23 cellular contexts compared by ENCODE assay signal in the genomic region with DNA sequence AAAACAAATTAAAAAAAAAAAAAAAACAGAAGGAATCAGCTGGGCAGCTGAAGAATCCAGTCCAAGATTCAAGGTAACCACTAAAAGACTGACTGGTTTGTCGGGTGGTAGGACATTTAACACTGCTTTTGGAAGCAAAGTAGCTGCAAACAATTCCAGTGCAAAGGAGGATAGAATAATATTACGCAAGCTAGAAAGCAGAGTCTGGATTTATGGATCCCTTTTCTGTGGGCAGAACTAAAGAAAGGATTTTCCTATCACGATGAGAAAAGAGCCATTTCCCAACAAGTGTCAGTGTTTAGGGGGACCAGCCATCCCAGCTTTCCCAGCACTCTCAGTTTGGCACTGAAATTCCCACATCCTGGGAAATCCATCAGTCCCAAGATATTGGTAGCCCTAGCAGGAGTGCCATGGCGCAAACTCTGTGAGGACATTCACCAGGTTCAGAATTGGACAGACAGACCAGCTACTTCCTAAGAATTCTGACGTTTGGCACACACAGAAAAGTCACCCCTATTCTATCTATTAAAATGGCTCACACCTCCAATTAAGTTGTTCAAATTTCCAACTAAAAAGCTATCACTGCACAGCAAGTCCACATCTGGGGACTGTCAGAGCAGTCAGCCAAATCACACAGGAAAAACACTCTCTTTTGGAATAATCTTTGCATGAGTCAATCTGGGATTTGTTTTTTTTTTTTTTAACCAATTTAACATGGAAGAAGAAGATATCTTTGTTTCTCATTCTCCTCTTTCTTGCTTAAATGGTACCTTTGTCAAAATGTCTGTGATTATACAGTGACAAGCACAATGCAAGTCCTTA.
DNase-seq lines count a peak whose midpoint lies in the region; ATAC-seq, FAIRE-seq and TF ChIP-seq lines count a peak whose summit lies in the region.
"Had no signal": no experiment of that assay in that cellular context is flagged by ENCODE, and none has a peak within 500 bp of the region (broad histone marks: within the 10 kb centered on the region; RNA-seq: fewer than 3 reads in every experiment).

No MANE protein-coding gene starts in this region.

- ATAC-seq in Panc1 (no peak), HG03135 (IDR thresholded peaks at IDR 0.05; ENCODE audit: unreplicated experiment) (no peak)
- ATAC-seq: activated CD8-positive, alpha-beta T cell treated with anti-CD3 and anti-CD28 coated beads, Interleukin-2, amount 10 ng/mL, durations not matched to agents 7 days and 5 days; GM23338; lower lobe of right lung; stimulated activated naive CD8-positive, alpha-beta T cell treated with anti-CD3 and anti-CD28 coated beads, Interleukin-15, amount 100 ng/mL, for 72 hours; T-cell had no signal

- POLR2A ChIA-PET in Panc1 (lab: Charles Lee) = interaction anchor here (0.5 to 0.7 kb wide), 2 partner anchors 45 to 979 kb away, joined by 4 to 5 read pairs; no protein-coding TSS in a partner anchor

- H4K20me1 ChIP-seq in osteoblast (ENCODE audit: insufficient read depth, low read length) = no peaks in the 10 kb centered on the region

- BruUV-seq in Panc1 (replicated peaks; lab: Mats Ljungman, UMichigan) = no TSS peak

- no peak overlapping the region for H2AFZ ChIP-seq in osteoblast (ENCODE audit: low read length)
- H2AFZ ChIP-seq: GM23338 had no signal

- H3K4me3 ChIP-seq in Panc1 (ENCODE audit: low read depth in 2 of 2, low read length in 2 of 2) (no peak overlapping the region), fibroblast of pulmonary artery (replicated peaks; ENCODE audit: low read depth, low read length) (no peak overlapping the region), osteoblast (ENCODE audit: insufficient read depth, low read length) (no peak overlapping the region)
- H3K4me3 ChIP-seq: GM23338, lower lobe of right lung, tibial nerve had no signal

- H3K79me2 ChIP-seq in osteoblast (ENCODE audit: insufficient read depth, low read length) = no peaks in the 10 kb centered on the region

- no peak overlapping the region for H3K4me2 ChIP-seq in osteoblast (ENCODE audit: insufficient read depth, low read length)
- H3K4me2 ChIP-seq: GM23338 had no signal

- FAIRE-seq in D721Med (lab: Jason Lieb, UNC) = no peak
- FAIRE-seq: TTC549 had no signal

- DNase-seq in AG08395 (ENCODE audit: low spot score) = peak; percentile 64
- DNase-seq in Panc1 (ENCODE audit: low read depth, low spot score) = no peak
- peak; percentile 26 for DNase-seq in fibroblast of pulmonary artery (ENCODE audit: low read depth)
- peak; percentile 44 for DNase-seq in osteoblast (ENCODE audit: insufficient read length, low spot score, missing footprints)
- no peak for DNase-seq in NAMALWA (ENCODE audit: low spot score)
- no peak for DNase-seq in NCI-H446 treated with DMSO at 0.1 percent for 48 hours (lab: John Stamatoyannopoulos, UW)
- no peak for DNase-seq in D721Med (ENCODE audit: insufficient read length, low spot score)
- DNase-seq: activated CD4-positive, alpha-beta T cell treated with anti-CD3 and anti-CD28 coated beads for 1 hour; activated CD8-positive, alpha-beta T cell treated with anti-CD3 and anti-CD28 coated beads, Interleukin-2, amount 10 ng/mL, durations not matched to agents 7 days and 5 days; activated gamma-delta T cell treated with Interleukin-2 at 50 U/mL for 16 hours; lower lobe of right lung; NCI-H1694; NCI-H2171; NCI-H526 treated with DMSO at 0.1 percent for 48 hours; SHP77; stimulated activated CD4-positive, alpha-beta T cell treated with anti-CD3 and anti-CD28 coated beads, Interleukin-12 subunit alpha, Interleukin-12 subunit beta, amount 100 ng/mL, for 4 hours; stimulated activated CD4-positive, alpha-beta T cell treated with anti-CD3 and anti-CD28 coated beads, Interleukin-4, amount 100 ng/mL, for 4 hours; stimulated activated naive CD8-positive, alpha-beta T cell treated with anti-CD3 and anti-CD28 coated beads, Interleukin-15, amount 100 ng/mL, for 72 hours; T-cell had no signal

- H3K4me1 ChIP-seq in Panc1 (ENCODE audit: control insufficient read depth, insufficient read depth, low read length) = no peaks in the 10 kb centered on the region
- H3K4me1 ChIP-seq in osteoblast (ENCODE audit: insufficient read depth, low read length) = peaks cover 11% of the 10 kb centered on the region
- H3K4me1 ChIP-seq: lower lobe of right lung, tibial nerve had no signal

- H3K9me3 ChIP-seq in Panc1 (ENCODE audit: control insufficient read depth, insufficient read depth, low read depth, low read length) (0 out of 2 replicates have a peak, but pooled peaks cover 3% of the 10 kb centered on the region), osteoblast (ENCODE audit: low read depth, low read length) (no peaks in the 10 kb centered on the region)
- H3K9me3 ChIP-seq: lower lobe of right lung had no signal

- H3K27ac ChIP-seq in Panc1 (ENCODE audit: low read length) = peak overlapping the region; percentile 36; the same call in 1 of the 2 replicates
- H3K27ac ChIP-seq in osteoblast (ENCODE audit: low read depth, low read length) = no peak overlapping the region
- H3K27ac ChIP-seq: lower lobe of right lung, tibial nerve had no signal

- no peaks in the 10 kb centered on the region for H3K36me3 ChIP-seq in Panc1 (ENCODE audit: control insufficient read depth, insufficient read depth, low read length)
- no peaks in the 10 kb centered on the region for H3K36me3 ChIP-seq in osteoblast (ENCODE audit: insufficient read depth, low read length)
- H3K36me3 ChIP-seq: lower lobe of right lung, tibial nerve had no signal

- no peaks in the 10 kb centered on the region for H3K27me3 ChIP-seq in Panc1 (ENCODE audit: control insufficient read depth, insufficient read depth, low read length)
- H3K27me3 ChIP-seq in osteoblast (ENCODE audit: insufficient read depth, low read length) = no peaks in the 10 kb centered on the region
- H3K27me3 ChIP-seq: tibial nerve had no signal

- no peak for TF ChIP-seq CTCF in Panc1 (IDR thresholded peaks at IDR 0.05)
- TF ChIP-seq CTCF in fibroblast of pulmonary artery (IDR thresholded peaks at IDR 0.05; ENCODE audit: low read length, missing control alignments) = no peak
- no peak for TF ChIP-seq CTCF in osteoblast (IDR thresholded peaks at IDR 0.05; ENCODE audit: extremely low read depth, low read depth, low read length)
- TF ChIP-seq CTCF in D721Med (IDR thresholded peaks at IDR 0.05; ENCODE audit: insufficient read depth, missing control alignments) = no peak

- intact Hi-C loops in Panc1 (cut with micrococcal nuclease; ENCODE audit: unreplicated experiment) = no loop called here

- in situ Hi-C loops in Panc1 (cut with HindIII; ENCODE audit: low pct_unique_long_range_greater_than_20kb, low sequenced_read_pairs) = no loop called here

- CTCF ChIA-PET in Panc1 (lab: Charles Lee) = no interaction called here

Comparison
In these comparisons a context has a peak if more than half of its experiments do, and no peak if none do; other contexts are left out.
1. DNase-seq: peak in AG08395 (single experiment), fibroblast of pulmonary artery (single experiment) and osteoblast (single experiment); none in Panc1 (single experiment), NAMALWA (single experiment), NCI-H446 treated with DMSO at 0.1 percent for 48 hours (single experiment) and D721Med (single experiment).